12 cellular contexts compared by ENCODE assay signal in the genomic region with DNA sequence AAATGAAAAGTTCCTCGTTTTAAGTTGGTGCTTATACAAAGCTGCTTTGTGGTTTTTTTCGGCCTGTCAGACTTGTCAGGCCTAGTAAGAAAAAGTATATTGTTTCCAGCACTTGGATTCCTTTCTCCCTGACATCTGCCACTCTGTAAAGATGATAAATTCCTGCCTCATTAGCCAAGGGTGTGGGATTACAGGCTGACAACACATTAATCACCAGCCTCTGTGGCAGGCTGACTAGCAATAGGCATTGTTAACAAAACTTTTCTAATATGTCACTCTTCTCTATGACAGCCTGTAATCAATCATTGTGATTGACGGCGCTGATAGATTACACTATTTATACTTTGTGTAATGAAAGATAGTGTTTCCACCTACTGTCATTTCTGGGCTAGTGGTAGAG.
DNase-seq lines count a peak whose midpoint lies in the region; ATAC-seq and TF ChIP-seq lines count a peak whose summit lies in the region.
"Had no signal": no experiment of that assay in that cellular context is flagged by ENCODE, and none has a peak within 500 bp of the region (broad histone marks: within the 10 kb centered on the region; RNA-seq: fewer than 3 reads in every experiment).

No MANE protein-coding gene starts in this region.

- H3K27me3 ChIP-seq in parathyroid adenoma (ENCODE audit: control insufficient read depth, insufficient read depth, low read length): no peaks in the 10 kb centered on the region
- peaks cover 0 to 10% (median 0%) of the 10 kb centered on the region in 7 donors for H3K27me3 ChIP-seq in spleen (replicated peaks in 1 of 7)
- H3K27me3 ChIP-seq in upper lobe of left lung: no peaks in the 10 kb centered on the region
- no peaks in the 10 kb centered on the region for H3K27me3 ChIP-seq in esophagus squamous epithelium

- H3K4me1 ChIP-seq in parathyroid adenoma: peaks cover 25% of the 10 kb centered on the region
- peaks cover 0 to under 1% (median 0%) of the 10 kb centered on the region in 6 donors for H3K4me1 ChIP-seq in spleen
- peaks cover 0 to 9% (median 0%) of the 10 kb centered on the region in 4 donors for H3K4me1 ChIP-seq in upper lobe of left lung
- H3K4me1 ChIP-seq in esophagus squamous epithelium: peaks cover 0 to 5% (median 0%) of the 10 kb centered on the region in 3 donors

- no peak overlapping the region for H3K4me2 ChIP-seq in parathyroid adenoma (ENCODE audit: low read length)

- TF ChIP-seq EP300 in upper lobe of left lung (IDR thresholded peaks at IDR 0.05): no peak

- WGBS in spleen, 5 donors: 59 to 64% (median 61%) methylated on average over 4 of the region's 4 CpGs
- whole genome bisulfite sequencing in upper lobe of left lung, 2 donors: 57 to 78% methylated on average over 4 of the region's 4 CpGs
- WGBS in esophagus squamous epithelium, 2 donors: 60 to 62% methylated on average over 4 of the region's 4 CpGs

- no peaks in the 10 kb centered on the region for H3K36me3 ChIP-seq in parathyroid adenoma (ENCODE audit: control insufficient read depth, insufficient read depth, low read length)
- H3K36me3 ChIP-seq in spleen: no peaks in the 10 kb centered on the region
- H3K36me3 ChIP-seq in upper lobe of left lung: no peaks in the 10 kb centered on the region
- no peaks in the 10 kb centered on the region for H3K36me3 ChIP-seq in esophagus squamous epithelium
- H3K36me3 ChIP-seq: lower lobe of right lung had no signal

- H3K27ac ChIP-seq in parathyroid adenoma (no peak overlapping the region), spleen (no peak overlapping the region), upper lobe of left lung (no peak overlapping the region), esophagus squamous epithelium (no peak overlapping the region)
- H3K27ac ChIP-seq: lower lobe of right lung had no signal

- TF ChIP-seq CTCF in epithelial cell of esophagus (IDR thresholded peaks at IDR 0.05; ENCODE audit: insufficient read depth, low read depth, low read length, missing control alignments) (no peak), parathyroid adenoma (IDR thresholded peaks at IDR 0.05) (no peak), spleen (IDR thresholded peaks at IDR 0.05 in 8 of 11, conservative IDR thresholded peaks at IDR 0.05 in 3 of 11) (no peak), upper lobe of left lung (IDR thresholded peaks at IDR 0.05) (no peak), esophagus squamous epithelium (IDR thresholded peaks at IDR 0.05) (no peak)

- intact Hi-C loops in spleen (cut with DNase I; ENCODE audit: low total_unique reads) (no loop called here), esophagus squamous epithelium (cut with DNase I) (no loop called here)

- H3K9ac ChIP-seq in parathyroid adenoma: no peak overlapping the region

- peak overlapping the region; percentile 61 for H2AFZ ChIP-seq in parathyroid adenoma

- H3K4me3 ChIP-seq in epithelial cell of esophagus (ENCODE audit: low read length): no peak overlapping the region
- H3K4me3 ChIP-seq in parathyroid adenoma (ENCODE audit: low read depth, low read length): no peak overlapping the region
- H3K4me3 ChIP-seq in spleen: no peak overlapping the region
- no peak overlapping the region for H3K4me3 ChIP-seq in upper lobe of left lung
- H3K4me3 ChIP-seq in esophagus squamous epithelium: no peak overlapping the region
- H3K4me3 ChIP-seq: lower lobe of right lung had no signal

- no peaks in the 10 kb centered on the region for H3K79me2 ChIP-seq in parathyroid adenoma

- H3K9me3 ChIP-seq in parathyroid adenoma (ENCODE audit: control insufficient read depth, low read length) (no peaks in the 10 kb centered on the region), spleen (no peaks in the 10 kb centered on the region), upper lobe of left lung (no peaks in the 10 kb centered on the region), esophagus squamous epithelium (no peaks in the 10 kb centered on the region)
- H3K9me3 ChIP-seq: lower lobe of right lung had no signal

- TF ChIP-seq POLR2A in spleen (IDR thresholded peaks at IDR 0.05) (no peak), upper lobe of left lung (IDR thresholded peaks at IDR 0.05) (no peak), esophagus squamous epithelium (IDR thresholded peaks at IDR 0.05) (no peak)

- DNase-seq in HCEC 1CT: peak; percentile 19
- DNase-seq in NCI-H2171 (lab: John Stamatoyannopoulos, UW): peak; percentile 57
- peak; percentile 91 for DNase-seq in epithelial cell of esophagus (ENCODE audit: low read depth)
- no peak for DNase-seq in spleen
- DNase-seq in upper lobe of left lung: no peak
- no peak for DNase-seq in esophagus squamous epithelium (lab: John Stamatoyannopoulos, UW)
- DNase-seq: activated naive CD8-positive, alpha-beta T cell treated with anti-CD3 and anti-CD28 coated beads, Interleukin-2, amount 50 U/mL, for 24 hours; CD8-positive, alpha-beta memory T cell; dermis blood vessel endothelial cell; head of caudate nucleus; lower lobe of right lung had no signal

- ATAC-seq in upper lobe of left lung (ENCODE audit: low FRiP score in 2 of 2): no peak
- ATAC-seq: activated naive CD8-positive, alpha-beta T cell treated with anti-CD3 and anti-CD28 coated beads, Interleukin-2, amount 50 U/mL, for 24 hours had no signal

Comparison
In these comparisons a context has a peak if more than half of its experiments do, and no peak if none do; other contexts are left out.
1. DNase-seq: peak in HCEC 1CT (single experiment), NCI-H2171 (single experiment) and epithelial cell of esophagus (single experiment); none in spleen (single experiment), upper lobe of left lung (0 of 2) and esophagus squamous epithelium (single experiment).